Comparison of ENCODE assay signal across 1 cellular context in genomic region chr4:128810871-128811570, GRCh38.
TF ChIP-seq lines count a peak whose summit lies in the region.

No MANE protein-coding gene starts in this region.

TF ChIP-seq in K562, 482 proteins besides CTCF, POLR2A, EP300 and RAD21 (continued from another document and continues in another):
- TF ChIP-seq PATZ1 (CRISPR knock-in tag; IDR thresholded peaks at IDR 0.05; ENCODE audit: borderline replicate concordance) = no peak
- TF ChIP-seq ZNF655 (CRISPR knock-in tag; IDR thresholded peaks at IDR 0.05) = no peak
- no peak for TF ChIP-seq CREBBP (IDR thresholded peaks at IDR 0.05; ENCODE audit: low read depth, low read length)
- peak; percentile 61; the same call in 1 of the 2 replicates for TF ChIP-seq DPF2 (IDR thresholded peaks at IDR 0.05)
- no peak for TF ChIP-seq LARP7 (IDR thresholded peaks at IDR 0.05)
- TF ChIP-seq NELFE (IDR thresholded peaks at IDR 0.05; ENCODE audit: insufficient read depth, insufficient read length) = no peak
- peak; percentile 64 for TF ChIP-seq CTBP1 (IDR thresholded peaks at IDR 0.05; ENCODE audit: borderline replicate concordance)
- 0 out of 2 replicates have a peak, but pooled peaks have one; percentile 34 for TF ChIP-seq ETS1 (conservative IDR thresholded peaks at IDR 0.05; ENCODE audit: control insufficient read depth, low read depth, low read length)
- no peak for TF ChIP-seq JUNB (CRISPR knock-in tag; conservative IDR thresholded peaks at IDR 0.05)
- TF ChIP-seq ZNF740 (CRISPR knock-in tag; IDR thresholded peaks at IDR 0.05) = peak; percentile 96
- 0 out of 4 replicates have a peak, but pooled peaks of 1 of the 2 experiments have one; percentile 73 for TF ChIP-seq ZNF740 (tag; IDR thresholded peaks at IDR 0.05)
- no peak for TF ChIP-seq PTTG1 (tag; IDR thresholded peaks at IDR 0.05; ENCODE audit: low read depth)
- TF ChIP-seq NFE2 (IDR thresholded peaks at IDR 0.05; ENCODE audit: low read depth) = no peak
- TF ChIP-seq ZNF232 (CRISPR knock-in tag; IDR thresholded peaks at IDR 0.05) = peak; percentile 67; the same call in 1 of the 2 replicates
- TF ChIP-seq NONO (IDR thresholded peaks at IDR 0.05; ENCODE audit: low read depth in 2 of 2, low read length in 1 of 2) = peak in 1 of 2 experiments; percentile 72; a peak in 3 of 4 replicates
- TF ChIP-seq ZBTB11 (CRISPR knock-in tag; IDR thresholded peaks at IDR 0.05) = no peak
- no peak for TF ChIP-seq ZFP91 (CRISPR knock-in tag; IDR thresholded peaks at IDR 0.05)
- no peak for TF ChIP-seq MCM3 (IDR thresholded peaks at IDR 0.05)
- no peak for TF ChIP-seq GATA2 (CRISPR knock-in tag; IDR thresholded peaks at IDR 0.05)
- 0 out of 2 replicates have a peak, but pooled peaks have one; percentile 11 for TF ChIP-seq CC2D1A (IDR thresholded peaks at IDR 0.05)
- no peak for TF ChIP-seq NCOA4 (IDR thresholded peaks at IDR 0.05; ENCODE audit: partially characterized antibody)
- no peak; a peak in 1 of 4 replicates for TF ChIP-seq NRF1 (conservative IDR thresholded peaks at IDR 0.05 in 1 of 2, IDR thresholded peaks at IDR 0.05 in 1 of 2)
- peak; percentile 76; the same call in 1 of the 2 replicates for TF ChIP-seq ZBTB7A (IDR thresholded peaks at IDR 0.05; ENCODE audit: borderline replicate concordance, control insufficient read depth, low read depth, low read length)
- TF ChIP-seq RFX5 (IDR thresholded peaks at IDR 0.05; ENCODE audit: low read depth, low read length) = no peak
- TF ChIP-seq CBX5 (IDR thresholded peaks at IDR 0.05; ENCODE audit: borderline replicate concordance, low read depth) = no peak
- TF ChIP-seq NEUROD1 (IDR thresholded peaks at IDR 0.05; ENCODE audit: borderline replicate concordance, low read depth, low read length, partially characterized antibody) = peak; percentile 16
- no peak for TF ChIP-seq ATF2 (CRISPR knock-in tag; IDR thresholded peaks at IDR 0.05)
- no peak for TF ChIP-seq ZNF121 (CRISPR knock-in tag; conservative IDR thresholded peaks at IDR 0.05)
- no peak for TF ChIP-seq SRF (CRISPR knock-in tag; IDR thresholded peaks at IDR 0.05)
- no peak for TF ChIP-seq HNRNPUL1 (IDR thresholded peaks at IDR 0.05; ENCODE audit: low read length)
- TF ChIP-seq EHMT2 (IDR thresholded peaks at IDR 0.05) = no peak
- no peak for TF ChIP-seq TOE1 (IDR thresholded peaks at IDR 0.05; ENCODE audit: borderline replicate concordance)
- no peak for TF ChIP-seq TOE1 (CRISPR knock-in tag; IDR thresholded peaks at IDR 0.05; ENCODE audit: borderline replicate concordance, low read depth)
- no peak for TF ChIP-seq MXD1 (CRISPR knock-in tag; IDR thresholded peaks at IDR 0.05; ENCODE audit: borderline replicate concordance, poor library complexity, severe bottlenecking)
- TF ChIP-seq HNRNPK (IDR thresholded peaks at IDR 0.05; ENCODE audit: low read depth, low read length, poor library complexity, severe bottlenecking) = no peak
- TF ChIP-seq ZNF347 (CRISPR knock-in tag; IDR thresholded peaks at IDR 0.05; ENCODE audit: low read depth) = no peak
- no peak for TF ChIP-seq ZBTB5 (IDR thresholded peaks at IDR 0.05)
- TF ChIP-seq PTBP1 (IDR thresholded peaks at IDR 0.05; ENCODE audit: low read depth, low read length) = no peak
- TF ChIP-seq HMG20A (CRISPR knock-in tag; conservative IDR thresholded peaks at IDR 0.05) = no peak
- TF ChIP-seq ESRRA (IDR thresholded peaks at IDR 0.05; ENCODE audit: borderline replicate concordance, low read depth) = peak; percentile 38; the same call in 1 of the 2 replicates
- TF ChIP-seq ZNF24 (IDR thresholded peaks at IDR 0.05) = no peak
- peak; percentile 67; the same call in 1 of the 2 replicates for TF ChIP-seq SAFB (IDR thresholded peaks at IDR 0.05; ENCODE audit: borderline replicate concordance, low read depth, low read length)
- no peak for TF ChIP-seq DIDO1 (tag; IDR thresholded peaks at IDR 0.05; ENCODE audit: low read depth)
- TF ChIP-seq BACH1 (tag; IDR thresholded peaks at IDR 0.05) = no peak
